Comparison of ENCODE assay signal across 1 cellular context in genomic region chr17:880074-880870, GRCh38.
TF ChIP-seq lines count a peak whose summit lies in the region.

No MANE protein-coding gene starts in this region.

TF ChIP-seq in WTC11, 78 proteins besides CTCF, POLR2A, EP300 and RAD21 (continued from another document):
- TF ChIP-seq, protein P1, sequence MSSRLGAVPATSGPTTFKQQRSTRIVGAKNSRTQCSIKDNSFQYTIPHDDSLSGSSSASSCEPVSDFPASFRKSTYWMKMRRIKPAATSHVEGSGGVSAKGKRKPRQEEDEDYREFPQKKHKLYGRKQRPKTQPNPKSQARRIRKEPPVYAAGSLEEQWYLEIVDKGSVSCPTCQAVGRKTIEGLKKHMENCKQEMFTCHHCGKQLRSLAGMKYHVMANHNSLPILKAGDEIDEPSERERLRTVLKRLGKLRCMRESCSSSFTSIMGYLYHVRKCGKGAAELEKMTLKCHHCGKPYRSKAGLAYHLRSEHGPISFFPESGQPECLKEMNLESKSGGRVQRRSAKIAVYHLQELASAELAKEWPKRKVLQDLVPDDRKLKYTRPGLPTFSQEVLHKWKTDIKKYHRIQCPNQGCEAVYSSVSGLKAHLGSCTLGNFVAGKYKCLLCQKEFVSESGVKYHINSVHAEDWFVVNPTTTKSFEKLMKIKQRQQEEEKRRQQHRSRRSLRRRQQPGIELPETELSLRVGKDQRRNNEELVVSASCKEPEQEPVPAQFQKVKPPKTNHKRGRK (CRISPR knock-in tag; IDR thresholded peaks at IDR 0.05; ENCODE audit: borderline replicate concordance), result no peak
- TF ChIP-seq ESRRA (CRISPR knock-in tag; IDR thresholded peaks at IDR 0.05; ENCODE audit: borderline replicate concordance), result no peak
- TF ChIP-seq HMGA2 (CRISPR knock-in tag; IDR thresholded peaks at IDR 0.05), result no peak
- TF ChIP-seq ZBTB21 (CRISPR knock-in tag; IDR thresholded peaks at IDR 0.05; ENCODE audit: borderline replicate concordance), result no peak
- TF ChIP-seq, protein P2, sequence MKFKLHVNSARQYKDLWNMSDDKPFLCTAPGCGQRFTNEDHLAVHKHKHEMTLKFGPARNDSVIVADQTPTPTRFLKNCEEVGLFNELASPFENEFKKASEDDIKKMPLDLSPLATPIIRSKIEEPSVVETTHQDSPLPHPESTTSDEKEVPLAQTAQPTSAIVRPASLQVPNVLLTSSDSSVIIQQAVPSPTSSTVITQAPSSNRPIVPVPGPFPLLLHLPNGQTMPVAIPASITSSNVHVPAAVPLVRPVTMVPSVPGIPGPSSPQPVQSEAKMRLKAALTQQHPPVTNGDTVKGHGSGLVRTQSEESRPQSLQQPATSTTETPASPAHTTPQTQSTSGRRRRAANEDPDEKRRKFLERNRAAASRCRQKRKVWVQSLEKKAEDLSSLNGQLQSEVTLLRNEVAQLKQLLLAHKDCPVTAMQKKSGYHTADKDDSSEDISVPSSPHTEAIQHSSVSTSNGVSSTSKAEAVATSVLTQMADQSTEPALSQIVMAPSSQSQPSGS (CRISPR knock-in tag; IDR thresholded peaks at IDR 0.05; ENCODE audit: borderline replicate concordance, low read depth), result no peak
- no peak for TF ChIP-seq IRF2 (CRISPR knock-in tag; IDR thresholded peaks at IDR 0.05; ENCODE audit: borderline replicate concordance, low read depth)
- TF ChIP-seq, protein P3, sequence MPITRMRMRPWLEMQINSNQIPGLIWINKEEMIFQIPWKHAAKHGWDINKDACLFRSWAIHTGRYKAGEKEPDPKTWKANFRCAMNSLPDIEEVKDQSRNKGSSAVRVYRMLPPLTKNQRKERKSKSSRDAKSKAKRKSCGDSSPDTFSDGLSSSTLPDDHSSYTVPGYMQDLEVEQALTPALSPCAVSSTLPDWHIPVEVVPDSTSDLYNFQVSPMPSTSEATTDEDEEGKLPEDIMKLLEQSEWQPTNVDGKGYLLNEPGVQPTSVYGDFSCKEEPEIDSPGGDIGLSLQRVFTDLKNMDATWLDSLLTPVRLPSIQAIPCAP (CRISPR knock-in tag; IDR thresholded peaks at IDR 0.05), result no peak
- no peak for TF ChIP-seq ZNF219 (CRISPR knock-in tag; IDR thresholded peaks at IDR 0.05; ENCODE audit: borderline replicate concordance)
